In the genomic region with DNA sequence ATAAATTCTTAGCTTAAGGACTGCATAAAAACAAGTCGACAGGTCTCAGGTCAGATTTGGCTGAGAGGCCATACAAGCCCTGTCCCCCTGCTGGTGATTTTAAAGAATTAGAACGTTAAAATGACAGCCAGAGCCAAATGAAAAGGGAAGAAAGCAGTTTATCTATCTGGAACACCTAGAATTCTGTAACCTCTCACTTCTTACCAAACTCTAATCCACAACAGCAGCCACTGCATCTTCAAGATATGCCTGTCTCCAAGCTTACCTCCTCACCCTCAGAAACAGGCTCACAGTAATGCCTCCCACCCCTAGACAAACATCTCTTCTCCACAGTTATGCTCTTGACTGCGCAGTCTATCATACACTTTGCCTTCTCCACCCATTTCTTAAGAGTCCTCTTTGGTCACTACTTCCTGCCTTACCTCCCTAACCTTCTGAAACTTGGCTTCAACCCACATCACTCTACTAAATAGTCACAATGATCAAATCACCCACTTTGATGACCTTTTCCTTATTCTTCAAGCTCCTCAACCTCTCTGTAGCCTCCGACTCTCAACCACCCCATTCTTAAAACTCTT, we compare ENCODE assay signal across 7 cellular contexts. TPM values are rescaled to one million over a fixed set of nuclear protein-coding genes. Genes with fewer than 3 reads are reported as not detected.
A peak's percentile ranks its signal among the peaks of the same experiment; 100 is the strongest.
DNase-seq lines count a peak whose midpoint lies in the region; ATAC-seq and TF ChIP-seq lines count a peak whose summit lies in the region.

No MANE protein-coding gene starts in this region.

- no peak overlapping the region for H3K27ac Mint-ChIP-seq in activated B cell treated with CpG ODN at 0.5 μM for 24 hours

- DNase-seq in GM06990 (ENCODE audit: extremely low read depth, insufficient read length) = no peak
- no peak for DNase-seq in activated B cell treated with CpG ODN at 0.5 μM for 24 hours
- DNase-seq in iPS-NIHi11 (ENCODE audit: low spot score) = peak; percentile 66
- no peak for DNase-seq in stimulated activated naive CD4-positive, alpha-beta T cell treated with Interleukin-2 at 50 U/mL for 16 hours (lab: John Stamatoyannopoulos, UW)
- no peak for DNase-seq in NCI-H345 (lab: John Stamatoyannopoulos, UW)

- intact Hi-C loops in activated B cell treated with CpG ODN at 0.5 μM for 24 hours (cut with micrococcal nuclease) = no loop called here

- H3K4me1 Mint-ChIP-seq in activated B cell treated with CpG ODN at 0.5 μM for 24 hours = peaks cover 18% of the 10 kb centered on the region

- H3K9me3 Mint-ChIP-seq in activated B cell treated with CpG ODN at 0.5 μM for 24 hours = no peaks in the 10 kb centered on the region

- no peaks in the 10 kb centered on the region for H3K27me3 ChIP-seq in GM06990 (replicated peaks; ENCODE audit: control insufficient read depth, insufficient read depth, low read length)

- peaks cover 30% of the 10 kb centered on the region for H3K36me3 Mint-ChIP-seq in activated B cell treated with CpG ODN at 0.5 μM for 24 hours (ENCODE audit: low read depth)

- no peak overlapping the region for H3K4me3 Mint-ChIP-seq in activated B cell treated with CpG ODN at 0.5 μM for 24 hours

- POLR2A ChIA-PET in activated B cell treated with CpG ODN at 0.5 μM for 24 hours (lab: Charles Lee) = no interaction called here

- H3K4me3 ChIP-seq in GM06990 (replicated peaks; ENCODE audit: low read depth, low read length) = no peak overlapping the region

- TF ChIP-seq CTCF in GM06990 (IDR thresholded peaks at IDR 0.05; ENCODE audit: insufficient read depth, low read length, poor library complexity, severe bottlenecking) = peak; percentile 63
- TF ChIP-seq CTCF in LNCAP (IDR thresholded peaks at IDR 0.05) = peak; percentile 50
- TF ChIP-seq CTCF in activated B cell treated with CpG ODN at 0.5 μM for 24 hours (IDR thresholded peaks at IDR 0.05) = no peak

- H3K27me3 Mint-ChIP-seq in activated B cell treated with CpG ODN at 0.5 μM for 24 hours = no peaks in the 10 kb centered on the region

- H3K36me3 ChIP-seq in GM06990 (ENCODE audit: control insufficient read depth, insufficient read depth, low read length) = peaks cover 2% of the 10 kb centered on the region; the same call in 1 of the 2 replicates

- peak; percentile 42 for ATAC-seq in activated B cell treated with CpG ODN at 0.5 μM for 24 hours (ENCODE audit: low read depth)
- ATAC-seq in GM21390 (IDR thresholded peaks at IDR 0.05; ENCODE audit: unreplicated experiment) = no peak

- CTCF ChIA-PET in activated B cell treated with CpG ODN at 0.5 μM for 24 hours (lab: Charles Lee) = interaction anchor here (0.8 to 1.8 kb wide), 9 partner anchors 10 to 163 kb away, joined by 3 to 7 read pairs (median 3); no protein-coding TSS in a partner anchor

RNA-seq across cellular contexts. Expression of gene ANKFY1, which starts 14.2 kb away (rescaled TPM):
- 41.6 and 50.2 TPM in 2 replicates for total RNA-seq in activated B cell treated with CpG ODN at 0.5 μM for 24 hours
